10 cellular contexts compared by ENCODE assay signal in the genomic region with DNA sequence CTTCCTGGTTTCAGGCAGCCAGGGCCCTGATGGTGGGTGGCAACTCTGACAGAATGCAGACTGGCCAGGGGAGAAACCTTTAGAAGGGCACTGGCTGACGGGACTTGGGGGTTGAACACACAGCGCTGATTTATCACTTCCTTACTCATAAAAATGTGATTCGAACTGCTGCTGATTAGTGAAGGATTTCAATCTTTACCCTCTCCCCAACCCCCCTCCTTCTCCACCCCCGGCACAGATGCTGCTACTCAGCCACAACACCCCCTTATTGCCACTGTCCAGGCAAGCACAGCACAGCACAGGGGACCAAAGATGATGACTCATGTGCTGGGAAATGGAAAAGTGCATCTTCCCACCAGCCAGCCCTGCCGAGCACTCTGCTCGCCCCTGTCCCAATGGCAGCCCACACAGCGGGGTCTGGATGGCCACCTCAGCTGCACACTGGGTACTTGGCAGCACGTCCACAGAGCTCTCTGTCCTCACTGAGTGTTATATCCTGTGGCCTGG.
DNase-seq lines count a peak whose midpoint lies in the region; ATAC-seq and TF ChIP-seq lines count a peak whose summit lies in the region.
"Had no signal": no experiment of that assay in that cellular context is flagged by ENCODE, and none has a peak within 500 bp of the region (broad histone marks: within the 10 kb centered on the region; RNA-seq: fewer than 3 reads in every experiment).

No MANE protein-coding gene starts in this region.

- no peaks in the 10 kb centered on the region for H3K9me3 ChIP-seq in stomach

- peak overlapping the region in 4 of 5 donors; percentile 65 to 82 (median 78) for H3K27ac ChIP-seq in stomach

- no peak for ATAC-seq in HG02973 (IDR thresholded peaks at IDR 0.05; ENCODE audit: unreplicated experiment)
- ATAC-seq in HG03097 (IDR thresholded peaks at IDR 0.05; ENCODE audit: low FRiP score, unreplicated experiment): no peak
- no peak for ATAC-seq in HG02759 (IDR thresholded peaks at IDR 0.05; ENCODE audit: unreplicated experiment)

- WGBS in stomach, 5 donors: 64 to 81% (median 76%) methylated on average over 8 of the region's 8 CpGs

- DNase-seq in HCEC 1CT (peak; percentile 48), astrocyte of the spinal cord (ENCODE audit: low read depth, low spot score) (peak; percentile 85), kidney tubule cell (ENCODE audit: low spot score) (peak; percentile 53), stomach (no peak)
- no peak for DNase-seq in activated CD4-positive, alpha-beta T cell treated with anti-CD3 and anti-CD28 coated beads, Interleukin-2, amount 50 U/mL, for 1 hour
- DNase-seq: foreskin melanocyte, NCI-H1694 treated with DMSO at 0.1 percent for 48 hours had no signal

- peaks cover 6 to 49% (median 32%) of the 10 kb centered on the region in 4 donors for H3K36me3 ChIP-seq in stomach

- intact Hi-C loops in stomach (cut with DNase I; ENCODE audit: low total_unique reads): no loop called here

- TF ChIP-seq POLR2A in stomach (IDR thresholded peaks at IDR 0.05): no peak

- no peak for TF ChIP-seq CTCF in astrocyte of the spinal cord (IDR thresholded peaks at IDR 0.05; ENCODE audit: low read depth, low read length)
- TF ChIP-seq CTCF in stomach (IDR thresholded peaks at IDR 0.05): no peak

- H3K27me3 ChIP-seq in stomach: no peaks in the 10 kb centered on the region

- peaks cover 26 to 62% (median 46%) of the 10 kb centered on the region in 4 donors for H3K4me1 ChIP-seq in stomach

- no peak overlapping the region for H3K4me3 ChIP-seq in astrocyte of the spinal cord (ENCODE audit: low read depth, low read length)
- no peak overlapping the region for H3K4me3 ChIP-seq in stomach

- in situ Hi-C loops in astrocyte of the spinal cord (cut with HindIII; ENCODE audit: low sequenced_read_pairs): no loop called here

- TF ChIP-seq EP300 in stomach (IDR thresholded peaks at IDR 0.05): no peak

Comparison
In these comparisons a context has a peak if more than half of its experiments do, and no peak if none do; other contexts are left out.
1. DNase-seq: peak in HCEC 1CT (single experiment), astrocyte of the spinal cord (single experiment) and kidney tubule cell (single experiment); none in stomach (single experiment) and activated CD4-positive, alpha-beta T cell treated with anti-CD3 and anti-CD28 coated beads, Interleukin-2, amount 50 U/mL, for 1 hour (single experiment).